ENCODE assay signal across 19 cellular contexts in genomic region chr2:30282081-30282480, GRCh38. TPM values are rescaled to one million over a fixed set of nuclear protein-coding genes. Genes with fewer than 3 reads are reported as not detected.
DNase-seq lines count a peak whose midpoint lies in the region; ATAC-seq and TF ChIP-seq lines count a peak whose summit lies in the region.
"Had no signal": no experiment of that assay in that cellular context is flagged by ENCODE, and none has a peak within 500 bp of the region (broad histone marks: within the 10 kb centered on the region; RNA-seq: fewer than 3 reads in every experiment).

No MANE protein-coding gene starts in this region.

- H2BK120ac ChIP-seq in neuronal stem cell (ENCODE audit: low read depth, low read length), result no peak overlapping the region

- peak overlapping the region; percentile 19 for H2BK5ac ChIP-seq in neuronal stem cell (ENCODE audit: low read length)

- peak overlapping the region; percentile 73 for H2AK5ac ChIP-seq in neuronal stem cell (ENCODE audit: low read depth, low read length)

- intact Hi-C loops in esophagus muscularis mucosa (cut with DNase I), result no loop called here

- H4K91ac ChIP-seq in neuronal stem cell (ENCODE audit: low read depth, low read length, poor library complexity), result no peak overlapping the region

- H3K23ac ChIP-seq in neuronal stem cell (ENCODE audit: low read depth, low read length, poor library complexity), result no peak overlapping the region

- H3K4me1 ChIP-seq in neuronal stem cell (ENCODE audit: control insufficient read depth in 2 of 2, insufficient read depth in 1 of 2, low read depth in 1 of 2, low read length in 2 of 2) (peaks cover 7% of the 10 kb centered on the region in 2 donors), esophagus muscularis mucosa (peaks cover 0 to 9% (median 0%) of the 10 kb centered on the region in 4 donors)
- H3K4me1 ChIP-seq: adrenal gland had no signal

- no peak overlapping the region for H4K8ac ChIP-seq in neuronal stem cell (ENCODE audit: low read depth, low read length)

- H3K27ac ChIP-seq in neuronal stem cell (replicated peaks; ENCODE audit: low read length) (no peak overlapping the region), esophagus muscularis mucosa (replicated peaks in 1 of 4) (no peak overlapping the region)
- H3K27ac ChIP-seq: adrenal gland, epithelial cell of prostate, heart right ventricle, sigmoid colon had no signal

- no peak for TF ChIP-seq CTCF in esophagus muscularis mucosa (IDR thresholded peaks at IDR 0.05)

- no peak overlapping the region for H2AFZ ChIP-seq in neuronal stem cell (ENCODE audit: low read length)

- no peak overlapping the region for H3K9ac ChIP-seq in neuronal stem cell (ENCODE audit: low read depth, low read length, poor library complexity)

- H3K14ac ChIP-seq in neuronal stem cell (ENCODE audit: low read length), result no peak overlapping the region

- no CpG with 5 or more reads among the region's 6 CpGs for WGBS in neuronal stem cell (ENCODE audit: extremely low coverage in 2 of 2, insufficient read length in 2 of 2, insufficient replicate concordance in 1 of 2), 2 donors
- 88% methylated on average over 6 of the region's 6 CpGs for WGBS in esophagus muscularis mucosa

- H3K18ac ChIP-seq in neuronal stem cell (ENCODE audit: low read length), result peak overlapping the region; percentile 48

- H3K4me2 ChIP-seq in neuronal stem cell (ENCODE audit: insufficient read depth, low read length, poor library complexity, severe bottlenecking), result no peak overlapping the region

- H2BK15ac ChIP-seq in neuronal stem cell (ENCODE audit: low read length), result peak overlapping the region; percentile 54

- H2BK12ac ChIP-seq in neuronal stem cell (ENCODE audit: low read length), result no peak overlapping the region

- ATAC-seq in GM18907 (IDR thresholded peaks at IDR 0.05; ENCODE audit: unreplicated experiment) (peak; percentile 73), HG02623 (IDR thresholded peaks at IDR 0.05; ENCODE audit: unreplicated experiment) (peak; percentile 45)
- ATAC-seq: activated T-cell treated with anti-CD3 and anti-CD28 coated beads, Interleukin-2, amount 50 U/mL, for 4 hours; heart right ventricle; Panc1 had no signal

- TF ChIP-seq POLR2A in esophagus muscularis mucosa (IDR thresholded peaks at IDR 0.05; ENCODE audit: low read depth), result no peak

- H3K27me3 ChIP-seq in neuronal stem cell (ENCODE audit: control insufficient read depth in 3 of 3, insufficient read depth in 3 of 3, low read depth in 1 of 3, low read length in 3 of 3) (peaks cover 0 to 9% (median 0%) of the 10 kb centered on the region in 3 experiments), esophagus muscularis mucosa (no peaks in the 10 kb centered on the region)
- H3K27me3 ChIP-seq: adrenal gland, heart right ventricle, sigmoid colon had no signal

- TF ChIP-seq EP300 in esophagus muscularis mucosa (IDR thresholded peaks at IDR 0.05), result no peak

- H3K9me3 ChIP-seq in neuronal stem cell (replicated peaks in 1 of 2; ENCODE audit: control insufficient read depth in 2 of 2, insufficient read depth in 1 of 2, low read depth in 1 of 2, low read length in 2 of 2) (no peaks in the 10 kb centered on the region), esophagus muscularis mucosa (no peaks in the 10 kb centered on the region)
- H3K9me3 ChIP-seq: adrenal gland, heart right ventricle, sigmoid colon had no signal

- no peak overlapping the region for H3K4ac ChIP-seq in neuronal stem cell (ENCODE audit: low read length)

- H3K36me3 ChIP-seq in neuronal stem cell (replicated peaks in 1 of 2; ENCODE audit: control insufficient read depth in 2 of 2, insufficient read depth in 2 of 2, low read length in 2 of 2), result no peaks in the 10 kb centered on the region
- no peaks in the 10 kb centered on the region for H3K36me3 ChIP-seq in esophagus muscularis mucosa
- H3K36me3 ChIP-seq: adrenal gland, heart right ventricle, sigmoid colon had no signal

- DNase-seq in NAMALWA (ENCODE audit: low spot score), result peak; percentile 77
- DNase-seq in neuronal stem cell (ENCODE audit: low spot score), result no peak
- DNase-seq in dermis blood vessel endothelial cell, result no peak
- DNase-seq in NK-92 treated with Interleukin-12 subunit alpha and Interleukin-12 subunit beta, amount 100 ng/mL, for 24 hours (lab: John Stamatoyannopoulos, UW), result no peak
- DNase-seq in esophagus muscularis mucosa (ENCODE audit: extremely low spot score), result no peak
- DNase-seq in inferior parietal cortex (ENCODE audit: extremely low spot score), result no peak
- DNase-seq: activated CD4-positive, alpha-beta T cell treated with anti-CD3 and anti-CD28 coated beads for 4 hours; activated T-cell treated with anti-CD3 and anti-CD28 coated beads, Interleukin-2, amount 50 U/mL, for 4 hours; adrenal gland; C1 segment of cervical spinal cord; EL; heart right ventricle; NCI-H1092 treated with DMSO at 0.1 percent for 48 hours; sigmoid colon; T-cell had no signal

- H3K79me1 ChIP-seq in neuronal stem cell (ENCODE audit: low read depth, low read length), result no peaks in the 10 kb centered on the region

- no peak overlapping the region for H3K4me3 ChIP-seq in neuronal stem cell (ENCODE audit: low read length in 2 of 2)
- no peak overlapping the region for H3K4me3 ChIP-seq in esophagus muscularis mucosa
- H3K4me3 ChIP-seq: adrenal gland, heart right ventricle, sigmoid colon had no signal

RNA-seq across cellular contexts. Expression of gene LBH, which starts 50.7 kb away (rescaled TPM):
- 20.2 TPM for polyA plus RNA-seq in neuronal stem cell (2013, experiment 1 of 2)
- polyA plus RNA-seq in neuronal stem cell (2013, experiment 2 of 2), result 18.1 TPM
- 25.1 and 49.9 TPM in 2 replicates for total RNA-seq in dermis blood vessel endothelial cell
- 1,000 to 10,000 TPM in 1 of 4 donors, 100 to 1,000 TPM in 3; 120 to 1,007 (median 283) TPM for total RNA-seq in esophagus muscularis mucosa
